ENCODE assay signal across 20 cellular contexts in the genomic region with DNA sequence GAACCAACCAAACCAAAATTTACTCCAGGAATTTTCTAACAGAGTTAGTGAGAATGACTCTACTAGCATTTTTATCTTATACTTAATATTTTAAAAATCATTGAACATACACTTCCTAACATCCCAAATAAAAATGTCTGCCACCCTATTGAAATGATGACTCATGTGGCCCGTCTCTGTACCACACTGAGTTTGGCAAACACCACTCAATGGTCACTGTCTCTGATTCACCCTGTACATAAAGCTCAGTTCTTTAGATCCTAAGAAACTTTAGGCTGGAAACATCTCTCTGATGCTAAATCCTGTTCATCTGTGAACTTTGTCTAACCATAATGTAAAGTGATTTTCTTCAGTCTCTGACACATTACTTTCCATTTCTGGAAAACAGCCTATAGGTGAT.
A peak's percentile ranks its signal among the peaks of the same experiment; 100 is the strongest.
DNase-seq lines count a peak whose midpoint lies in the region; ATAC-seq and TF ChIP-seq lines count a peak whose summit lies in the region.
"Had no signal": no experiment of that assay in that cellular context is flagged by ENCODE, and none has a peak within 500 bp of the region (broad histone marks: within the 10 kb centered on the region; RNA-seq: fewer than 3 reads in every experiment).

No MANE protein-coding gene starts in this region.

- no peaks in the 10 kb centered on the region for H3K79me2 ChIP-seq in mammary epithelial cell (ENCODE audit: insufficient read depth, low read length)

- in situ Hi-C loops in mammary epithelial cell (cut with MboI; ENCODE audit: low sequenced_read_pairs in 2 of 2), result no loop called here

- CTCF ChIA-PET in MCF 10A (lab: Yijun Ruan, JAX) (no interaction called here), mammary epithelial cell (lab: Charles Lee; ENCODE audit: low non-redundant PET) (no interaction called here)

- H3K4me1 Mint-ChIP-seq in MCF 10A (ENCODE audit: insufficient read depth, unreplicated experiment), result no peaks in the 10 kb centered on the region
- H3K4me1 Mint-ChIP-seq in effector memory CD8-positive, alpha-beta T cell (ENCODE audit: low read depth in 2 of 2), result no peaks in the 10 kb centered on the region
- H3K4me1 Mint-ChIP-seq: B cell had no signal

- no peaks in the 10 kb centered on the region for H3K9me3 ChIP-seq in mammary epithelial cell (replicated peaks; ENCODE audit: insufficient read depth, low read length)
- H3K9me3 ChIP-seq in thyroid gland, result no peaks in the 10 kb centered on the region
- H3K9me3 ChIP-seq: SJSA1 had no signal

- H3K9ac ChIP-seq in mammary epithelial cell (ENCODE audit: insufficient read depth, low read length), result no peak overlapping the region

- DNase-seq in MCF 10A (ENCODE audit: unreplicated experiment), result peak; percentile 36
- no peak for DNase-seq in mammary epithelial cell
- peak; percentile 9 for DNase-seq in RPMI7951 (ENCODE audit: low read depth)
- no peak for DNase-seq in foreskin keratinocyte
- no peak for DNase-seq in thyroid gland
- DNase-seq in effector memory CD8-positive, alpha-beta T cell, result no peak
- DNase-seq in NCI-H774 (lab: John Stamatoyannopoulos, UW), result no peak
- DNase-seq: 8988T, NCI-H1436, NCI-H1930, NCI-H226, NCI-H524, PC-9 had no signal

- H3K4me1 ChIP-seq in mammary epithelial cell (ENCODE audit: insufficient read depth, low read length), result no peaks in the 10 kb centered on the region
- no peaks in the 10 kb centered on the region for H3K4me1 ChIP-seq in foreskin keratinocyte
- H3K4me1 ChIP-seq in thyroid gland, result no peaks in the 10 kb centered on the region
- H3K4me1 ChIP-seq: SJSA1 had no signal

- POLR2A ChIA-PET in MCF 10A (lab: Yijun Ruan, JAX), result no interaction called here

- BruUV-seq in MCF 10A (replicated peaks; lab: Mats Ljungman, UMichigan), result no TSS peak
- BruUV-seq in mammary epithelial cell (replicated peaks; lab: Mats Ljungman, UMichigan), result no TSS peak

- no peaks in the 10 kb centered on the region for H3K9me3 Mint-ChIP-seq in MCF 10A (ENCODE audit: unreplicated experiment)
- peaks cover 5 to 11% of the 10 kb centered on the region in 2 donors for H3K9me3 Mint-ChIP-seq in effector memory CD8-positive, alpha-beta T cell

- H3K36me3 ChIP-seq in mammary epithelial cell (ENCODE audit: insufficient read depth, low read length), result no peaks in the 10 kb centered on the region
- no peaks in the 10 kb centered on the region for H3K36me3 ChIP-seq in thyroid gland
- H3K36me3 ChIP-seq: SJSA1 had no signal

- no peak for TF ChIP-seq POLR2A in thyroid gland (IDR thresholded peaks at IDR 0.05)

- ATAC-seq in foreskin keratinocyte (peak; percentile 72), GM21423 (IDR thresholded peaks at IDR 0.05; ENCODE audit: unreplicated experiment) (no peak)
- no peak for ATAC-seq in effector memory CD8-positive, alpha-beta T cell (replicated peaks)
- ATAC-seq: GM12878, GM23338, HCT116, K562 had no signal

- no peak overlapping the region for H3K4me3 Mint-ChIP-seq in MCF 10A (ENCODE audit: unreplicated experiment)
- H3K4me3 Mint-ChIP-seq in effector memory CD8-positive, alpha-beta T cell, result no peak overlapping the region
- H3K4me3 Mint-ChIP-seq: B cell, GM23338 had no signal

- H3K4me3 ChIP-seq in mammary epithelial cell (replicated peaks in 1 of 3; ENCODE audit: insufficient read depth in 1 of 3, low read depth in 2 of 3, low read length in 3 of 3) (no peak overlapping the region), thyroid gland (replicated peaks in 1 of 3) (no peak overlapping the region)
- H3K4me3 ChIP-seq: GM12878, GM23338, K562, PC-9, SJSA1 had no signal

- TF ChIP-seq CTCF in MCF 10A (IDR thresholded peaks at IDR 0.05; ENCODE audit: unreplicated experiment) (no peak), mammary epithelial cell (conservative IDR thresholded peaks at IDR 0.05 in 1 of 2, IDR thresholded peaks at IDR 0.05 in 1 of 2; ENCODE audit: extremely low read depth in 1 of 2, insufficient read depth in 1 of 2, low read depth in 1 of 2, low read length in 2 of 2) (no peak), foreskin keratinocyte (conservative IDR thresholded peaks at IDR 0.05) (no peak), thyroid gland (IDR thresholded peaks at IDR 0.05) (no peak)

- no peak overlapping the region for H3K4me2 ChIP-seq in mammary epithelial cell (ENCODE audit: insufficient read depth, low read depth, low read length)
- H3K4me2 ChIP-seq: GM23338, PC-9 had no signal

- no peaks in the 10 kb centered on the region for H3K36me3 Mint-ChIP-seq in MCF 10A (ENCODE audit: insufficient read depth, unreplicated experiment)
- no peaks in the 10 kb centered on the region for H3K36me3 Mint-ChIP-seq in effector memory CD8-positive, alpha-beta T cell (ENCODE audit: insufficient read depth)

- no peaks in the 10 kb centered on the region for H4K20me1 ChIP-seq in mammary epithelial cell (ENCODE audit: insufficient read depth, low read length)

- H3K27ac Mint-ChIP-seq in MCF 10A (ENCODE audit: low read depth, unreplicated experiment), result no peak overlapping the region
- H3K27ac Mint-ChIP-seq in effector memory CD8-positive, alpha-beta T cell, result no peak overlapping the region
- H3K27ac Mint-ChIP-seq: B cell, GM23338 had no signal

- no peak overlapping the region for H3K27ac ChIP-seq in mammary epithelial cell (ENCODE audit: insufficient read depth, low read depth, low read length)
- no peak overlapping the region for H3K27ac ChIP-seq in foreskin keratinocyte
- no peak overlapping the region for H3K27ac ChIP-seq in thyroid gland
- H3K27ac ChIP-seq: PC-9, SJSA1 had no signal

- dilution Hi-C loops in mammary epithelial cell (cut with HindIII; ENCODE audit: low sequenced_read_pairs), result no loop called here

- H3K27me3 Mint-ChIP-seq in MCF 10A (ENCODE audit: insufficient read depth, unreplicated experiment), result no peaks in the 10 kb centered on the region
- H3K27me3 Mint-ChIP-seq in effector memory CD8-positive, alpha-beta T cell, result no peaks in the 10 kb centered on the region
- H3K27me3 Mint-ChIP-seq: B cell had no signal

- H3K27me3 ChIP-seq in mammary epithelial cell (ENCODE audit: insufficient read depth, low read length) (no peaks in the 10 kb centered on the region), foreskin keratinocyte (no peaks in the 10 kb centered on the region), thyroid gland (no peaks in the 10 kb centered on the region)
- H3K27me3 ChIP-seq: SJSA1 had no signal

- intact Hi-C loops in MCF 10A (cut with micrococcal nuclease), result no loop called here
- intact Hi-C loops in mammary epithelial cell (cut with micrococcal nuclease), result no loop called here
- intact Hi-C loops in thyroid gland (cut with DNase I), result no loop called here

- WGBS in mammary epithelial cell (ENCODE audit: low coverage, missing lambda C conversion rate), result 23% methylated on average over 1 of the region's 1 CpG
- 81 to 92% methylated on average over 1 of the region's 1 CpG for WGBS in thyroid gland, 2 donors

- no peak overlapping the region for H2AFZ ChIP-seq in mammary epithelial cell (ENCODE audit: low read depth, low read length)
- H2AFZ ChIP-seq: GM23338, PC-9 had no signal

Comparison
In these comparisons a context has a peak if more than half of its experiments do, and no peak if none do; other contexts are left out.
1. DNase-seq: peak in MCF 10A (single experiment) and RPMI7951 (single experiment); none in mammary epithelial cell (single experiment), foreskin keratinocyte (0 of 2), thyroid gland (0 of 2), effector memory CD8-positive, alpha-beta T cell (0 of 3) and NCI-H774 (single experiment).